12 cellular contexts compared by ENCODE assay signal in the genomic region with DNA sequence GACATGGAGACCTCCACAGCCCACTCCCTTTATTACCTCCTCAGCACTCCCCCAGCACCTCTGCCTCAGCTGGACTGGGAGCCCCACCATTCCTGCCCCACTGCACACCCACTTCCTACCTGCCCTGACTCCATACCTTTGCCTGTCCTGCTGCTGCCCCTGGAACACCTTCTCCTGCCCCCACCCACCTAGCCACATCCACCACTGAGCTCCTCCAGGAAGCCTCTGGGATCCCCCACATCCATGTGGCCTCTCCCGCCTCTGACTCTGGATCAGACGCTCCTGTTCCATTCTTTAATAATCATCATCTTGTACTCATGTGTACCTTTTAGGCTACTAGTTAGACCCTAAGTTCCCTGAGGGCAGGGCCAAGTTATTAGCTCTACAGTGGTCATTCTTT. TPM values are rescaled to one million over a fixed set of nuclear protein-coding genes. Genes with fewer than 3 reads are reported as not detected.
DNase-seq lines count a peak whose midpoint lies in the region; ATAC-seq and TF ChIP-seq lines count a peak whose summit lies in the region.
"Had no signal": no experiment of that assay in that cellular context is flagged by ENCODE, and none has a peak within 500 bp of the region (broad histone marks: within the 10 kb centered on the region; RNA-seq: fewer than 3 reads in every experiment).

No MANE protein-coding gene starts in this region.

- H3K4me2 ChIP-seq in mammary epithelial cell (ENCODE audit: insufficient read depth, low read depth, low read length) = no peak overlapping the region

- H3K36me3 Mint-ChIP-seq in brain (peaks cover 39% of the 10 kb centered on the region), type B pancreatic cell (no peaks in the 10 kb centered on the region)

- H3K9me3 ChIP-seq in heart left ventricle = no peaks in the 10 kb centered on the region
- no peaks in the 10 kb centered on the region for H3K9me3 ChIP-seq in muscle layer of duodenum (ENCODE audit: control insufficient read depth in 1 of 2, low read length in 2 of 2)
- H3K9me3 ChIP-seq in mammary epithelial cell (replicated peaks; ENCODE audit: insufficient read depth, low read length) = no peaks in the 10 kb centered on the region

- no peaks in the 10 kb centered on the region for H4K20me1 ChIP-seq in mammary epithelial cell (ENCODE audit: insufficient read depth, low read length)

- peaks cover 14% of the 10 kb centered on the region for H3K4me1 Mint-ChIP-seq in brain
- peaks cover 25% of the 10 kb centered on the region for H3K4me1 Mint-ChIP-seq in type B pancreatic cell (ENCODE audit: unreplicated experiment)

- no peak overlapping the region for H2AFZ ChIP-seq in mammary epithelial cell (ENCODE audit: low read depth, low read length)

- intact Hi-C loops in heart left ventricle (cut with DNase I) = loop anchor here in 3 of 10 donors (5.0 kb wide), 3 partner anchors 41 to 51 kb away; no protein-coding TSS in a partner anchor
- intact Hi-C loops in left cardiac atrium (cut with DNase I) = no loop called here
- intact Hi-C loops in mammary epithelial cell (cut with micrococcal nuclease) = no loop called here

- WGBS in heart left ventricle, 4 donors = 92 to 98% (median 94%) methylated on average over 2 of the region's 2 CpGs
- 94% methylated on average over 2 of the region's 2 CpGs for WGBS in mammary epithelial cell (ENCODE audit: low coverage, missing lambda C conversion rate)

- H3K27me3 Mint-ChIP-seq in brain (peaks cover 5% of the 10 kb centered on the region), type B pancreatic cell (no peaks in the 10 kb centered on the region)

- dilution Hi-C loops in mammary epithelial cell (cut with HindIII; ENCODE audit: low sequenced_read_pairs) = no loop called here

- DNase-seq in heart left ventricle = peak in 1 of 5 donors; percentile 5
- DNase-seq in left cardiac atrium = no peak
- peak; percentile 47 for DNase-seq in type B pancreatic cell (ENCODE audit: extremely low spot score, unreplicated experiment)
- no peak for DNase-seq in stimulated activated CD4-positive, alpha-beta T cell treated with anti-CD3 and anti-CD28 coated beads, Interleukin-4, amount 100 ng/mL, for 24 hours
- no peak for DNase-seq in mammary epithelial cell
- DNase-seq: AML-193, HFFc6, small intestine had no signal

- H3K4me1 ChIP-seq in heart left ventricle = peaks cover 24 to 75% (median 58%) of the 10 kb centered on the region in 12 donors
- H3K4me1 ChIP-seq in muscle layer of duodenum (ENCODE audit: control insufficient read depth in 1 of 2, insufficient read depth in 2 of 2, low read length in 2 of 2) = peaks cover 18 to 27% of the 10 kb centered on the region in 2 donors
- H3K4me1 ChIP-seq in mammary epithelial cell (ENCODE audit: insufficient read depth, low read length) = peaks cover 52% of the 10 kb centered on the region

- no peak for TF ChIP-seq POLR2A in heart left ventricle (IDR thresholded peaks at IDR 0.05)

- H3K27ac ChIP-seq in heart left ventricle = peak overlapping the region in 9 of 12 donors; percentile 96 to 100 (median 99)
- H3K27ac ChIP-seq in muscle layer of duodenum (ENCODE audit: low read length) = peak overlapping the region; percentile 98
- H3K27ac ChIP-seq in mammary epithelial cell (ENCODE audit: insufficient read depth, low read depth, low read length) = no peak overlapping the region

- CTCF ChIA-PET in mammary epithelial cell (lab: Charles Lee; ENCODE audit: low non-redundant PET) = no interaction called here

- H3K27me3 ChIP-seq in heart left ventricle = no peaks in the 10 kb centered on the region
- no peaks in the 10 kb centered on the region for H3K27me3 ChIP-seq in muscle layer of duodenum (ENCODE audit: low read depth, low read length)
- no peaks in the 10 kb centered on the region for H3K27me3 ChIP-seq in mammary epithelial cell (ENCODE audit: insufficient read depth, low read length)

- H3K9me3 Mint-ChIP-seq in brain (no peaks in the 10 kb centered on the region), type B pancreatic cell (no peaks in the 10 kb centered on the region)
- H3K9me3 Mint-ChIP-seq: HFFc6 had no signal

- H3K27ac Mint-ChIP-seq in brain (peak overlapping the region in 3 of 5 experiments; percentile 11 to 32 (median 21)), type B pancreatic cell (peak overlapping the region; percentile 29)
- H3K27ac Mint-ChIP-seq: HFFc6 had no signal

- H3K4me3 ChIP-seq in heart left ventricle = no peak overlapping the region
- no peak overlapping the region for H3K4me3 ChIP-seq in muscle layer of duodenum (ENCODE audit: low read depth in 1 of 2, low read length in 2 of 2)
- no peak overlapping the region for H3K4me3 ChIP-seq in mammary epithelial cell (replicated peaks in 1 of 3; ENCODE audit: insufficient read depth in 1 of 3, low read depth in 2 of 3, low read length in 3 of 3)
- H3K4me3 ChIP-seq: K562 had no signal

- H3K36me3 ChIP-seq in heart left ventricle (peaks cover 0 to 11% (median 4%) of the 10 kb centered on the region in 9 donors), muscle layer of duodenum (ENCODE audit: control insufficient read depth in 1 of 2, insufficient read depth in 2 of 2, low read length in 2 of 2) (peaks cover 0 to 20% of the 10 kb centered on the region in 2 donors), mammary epithelial cell (ENCODE audit: insufficient read depth, low read length) (no peaks in the 10 kb centered on the region)

- no peak overlapping the region for H3K9ac ChIP-seq in mammary epithelial cell (ENCODE audit: insufficient read depth, low read length)

- peaks cover 81% of the 10 kb centered on the region for H3K79me2 ChIP-seq in mammary epithelial cell (ENCODE audit: insufficient read depth, low read length)

- no peak overlapping the region for H3K4me3 Mint-ChIP-seq in brain
- no peak overlapping the region for H3K4me3 Mint-ChIP-seq in type B pancreatic cell
- H3K4me3 Mint-ChIP-seq: HFFc6 had no signal

- no TSS peak for BruUV-seq in mammary epithelial cell (replicated peaks; lab: Mats Ljungman, UMichigan)

- in situ Hi-C loops in mammary epithelial cell (cut with MboI; ENCODE audit: low sequenced_read_pairs in 2 of 2) = no loop called here

- TF ChIP-seq CTCF in heart left ventricle (IDR thresholded peaks at IDR 0.05) (no peak), brain (conservative IDR thresholded peaks at IDR 0.05) (no peak), type B pancreatic cell (conservative IDR thresholded peaks at IDR 0.05) (no peak), mammary epithelial cell (conservative IDR thresholded peaks at IDR 0.05 in 1 of 2, IDR thresholded peaks at IDR 0.05 in 1 of 2; ENCODE audit: extremely low read depth in 1 of 2, insufficient read depth in 1 of 2, low read depth in 1 of 2, low read length in 2 of 2) (no peak)

- ATAC-seq in heart left ventricle = no peak
- no peak for ATAC-seq in left cardiac atrium
- ATAC-seq in HG03045 (IDR thresholded peaks at IDR 0.05; ENCODE audit: unreplicated experiment) = no peak
- ATAC-seq: K562 had no signal

RNA-seq across cellular contexts. Expression of gene SDCBP2, which starts 2.2 kb away (rescaled TPM):
- 1 to 10 TPM in 8 of 9 donors, under 1 TPM in 1; 0.65 to 4.2 (median 2.1) TPM for total RNA-seq in heart left ventricle
- polyA plus RNA-seq in heart left ventricle = 1 to 10 TPM; 1.8 to 3.6 TPM
- 1 to 10 TPM; 1.4 to 4.4 TPM for total RNA-seq in left cardiac atrium
- polyA plus RNA-seq in brain (ENCODE audit: insufficient read depth, low read depth, low replicate concordance) = 9.5 TPM
- 4.9 and 7.4 TPM in 2 replicates for total RNA-seq in type B pancreatic cell (ENCODE audit: low replicate concordance)
- total RNA-seq in mammary epithelial cell = 10 to 100 TPM in 1 of 2 donors, 1 to 10 TPM in 1; 9.1 to 13.8 TPM
- 22.2 TPM for polyA plus RNA-seq in mammary epithelial cell
- polyA minus RNA-seq in mammary epithelial cell = not detected
